8 cellular contexts compared by ENCODE assay signal in the genomic region with DNA sequence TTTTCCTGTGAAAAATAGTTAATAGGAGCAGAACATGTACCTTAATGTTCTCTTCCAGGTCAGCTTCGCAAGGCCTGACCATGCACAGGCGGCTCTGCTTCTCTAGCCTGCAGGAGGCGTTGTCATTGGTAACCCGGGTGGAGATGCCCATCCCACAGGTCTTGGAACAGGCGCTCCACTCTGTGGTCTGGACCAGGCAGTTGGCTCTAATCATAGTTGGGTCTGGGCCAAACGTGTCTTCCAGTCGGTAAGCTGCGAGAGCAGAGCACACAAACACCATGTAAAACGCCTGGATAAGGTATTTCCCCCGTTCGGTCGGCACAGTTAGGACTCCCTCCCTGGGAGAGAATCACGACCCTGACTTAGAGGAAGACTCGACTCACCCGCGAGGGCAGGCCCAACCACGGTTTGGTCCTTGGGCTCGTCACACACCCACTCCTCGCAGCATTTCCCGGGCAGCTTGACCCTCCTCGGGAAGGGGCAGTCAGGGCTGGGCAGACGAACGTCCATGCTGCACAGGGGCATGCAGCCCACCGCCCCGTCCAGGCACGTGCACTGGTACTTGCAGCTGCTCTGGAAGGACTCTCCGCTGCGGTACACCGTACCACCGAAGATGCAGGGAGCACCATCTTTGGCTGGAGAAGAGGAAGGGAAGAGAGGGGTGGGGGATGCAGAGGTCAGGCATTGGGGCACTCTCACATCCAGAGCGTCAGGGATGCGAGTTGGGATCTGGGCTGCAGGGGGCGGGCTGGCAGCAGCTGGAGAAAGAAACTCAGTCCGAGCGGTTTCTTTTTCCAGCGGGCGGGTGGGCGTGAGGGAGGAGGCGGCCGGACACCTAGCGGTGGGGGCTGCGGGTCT. TPM values are rescaled to one million over a fixed set of nuclear protein-coding genes. Genes with fewer than 3 reads are reported as not detected.
DNase-seq lines count a peak whose midpoint lies in the region; ATAC-seq and TF ChIP-seq lines count a peak whose summit lies in the region.

No MANE protein-coding gene starts in this region.

- no peak overlapping the region for H3K27ac Mint-ChIP-seq in activated CD8-positive, alpha-beta T cell treated with anti-CD3 and anti-CD28 coated beads for 36 hours

- H3K4me2 ChIP-seq in fibroblast of lung (ENCODE audit: extremely low read depth, insufficient read depth, low read length) = peak overlapping the region; percentile 64

- POLR2A ChIA-PET in GM10248 (lab: Yijun Ruan, JAX) = interaction anchor here (0.7 kb wide), 1 partner anchor 103 kb away, joined by 3 read pairs; no protein-coding TSS in a partner anchor
- POLR2A ChIA-PET in activated CD8-positive, alpha-beta T cell treated with anti-CD3 and anti-CD28 coated beads for 36 hours (lab: Charles Lee) = no interaction called here

- H3K4me3 Mint-ChIP-seq in activated CD8-positive, alpha-beta T cell treated with anti-CD3 and anti-CD28 coated beads for 36 hours = peak overlapping the region; percentile 65

- H3K36me3 Mint-ChIP-seq in activated CD8-positive, alpha-beta T cell treated with anti-CD3 and anti-CD28 coated beads for 36 hours (ENCODE audit: low read depth) = no peaks in the 10 kb centered on the region

- peak; percentile 56 for DNase-seq in 8988T
- peak; percentile 44 for DNase-seq in GM10248 (ENCODE audit: extremely low spot score)
- DNase-seq in NCI-H1417 (lab: John Stamatoyannopoulos, UW) = peak; percentile 16 to 84 (median 79)
- peak; percentile 34 for DNase-seq in activated CD8-positive, alpha-beta T cell treated with anti-CD3 and anti-CD28 coated beads for 36 hours
- DNase-seq in fibroblast of lung (ENCODE audit: low read depth in 2 of 2) = peak; percentile 91 to 95
- DNase-seq in upper lobe of left lung = peak; percentile 69 to 89
- DNase-seq in activated CD4-positive, CD25-positive, alpha-beta regulatory T cell treated with anti-CD3 and anti-CD28 coated beads, Interleukin-2, amount 50 U/mL, for 72 hours = no peak

- ATAC-seq in activated CD8-positive, alpha-beta T cell treated with anti-CD3 and anti-CD28 coated beads for 36 hours = peak; percentile 37
- ATAC-seq in upper lobe of left lung (ENCODE audit: low FRiP score in 2 of 2) = peak; percentile 38 to 80

- H3K9me3 Mint-ChIP-seq in activated CD8-positive, alpha-beta T cell treated with anti-CD3 and anti-CD28 coated beads for 36 hours = no peaks in the 10 kb centered on the region

- 3 to 6% methylated on average over 19 to 42 of the region's 42 CpGs for WGBS in upper lobe of left lung, 2 donors

- TF ChIP-seq CTCF in GM10248 (IDR thresholded peaks at IDR 0.05; ENCODE audit: control extremely low read depth, extremely low read depth, low read depth, missing control alignments) (peak; percentile 31), fibroblast of lung (conservative IDR thresholded peaks at IDR 0.05 in 1 of 2, IDR thresholded peaks at IDR 0.05 in 1 of 2; ENCODE audit: low read depth in 1 of 2, low read length in 2 of 2) (peak; percentile 50 to 58), upper lobe of left lung (IDR thresholded peaks at IDR 0.05) (peak; percentile 34 to 63 (median 47))
- no peak for TF ChIP-seq CTCF in activated CD8-positive, alpha-beta T cell treated with anti-CD3 and anti-CD28 coated beads for 36 hours (IDR thresholded peaks at IDR 0.05)

- H3K9ac ChIP-seq in fibroblast of lung (ENCODE audit: insufficient read depth, low read length) = peak overlapping the region; percentile 92
- H3K9ac ChIP-seq in muscle layer of colon (ENCODE audit: low read length) = peak overlapping the region; percentile 73

- H3K4me3 ChIP-seq in fibroblast of lung (replicated peaks in 1 of 4; ENCODE audit: control extremely low read depth in 1 of 4, insufficient read depth in 1 of 4, low read depth in 3 of 4, low read length in 4 of 4) = peak overlapping the region; percentile 72 to 99 (median 82)
- H3K4me3 ChIP-seq in muscle layer of colon (ENCODE audit: low read depth in 1 of 2, low read length in 2 of 2) = peak overlapping the region; percentile 95 to 96
- peak overlapping the region; percentile 60 to 75 (median 71) for H3K4me3 ChIP-seq in upper lobe of left lung

- H3K36me3 ChIP-seq in fibroblast of lung (ENCODE audit: control insufficient read depth, insufficient read depth, low read length) (peaks cover 4% of the 10 kb centered on the region), muscle layer of colon (ENCODE audit: insufficient read depth, low read length) (peaks cover 6% of the 10 kb centered on the region), upper lobe of left lung (peaks cover 0 to 18% (median 2%) of the 10 kb centered on the region in 4 donors)

- H3K79me2 ChIP-seq in fibroblast of lung (ENCODE audit: control insufficient read depth, insufficient read depth, low read length) = peaks cover 19% of the 10 kb centered on the region

- H3K4me1 ChIP-seq in fibroblast of lung (ENCODE audit: control insufficient read depth, extremely low read depth, insufficient read depth, low read length) (peaks cover 14% of the 10 kb centered on the region), muscle layer of colon (ENCODE audit: insufficient read depth, low read length) (peaks cover 33% of the 10 kb centered on the region), upper lobe of left lung (peaks cover 23 to 37% (median 26%) of the 10 kb centered on the region in 4 donors)

- H3K27me3 ChIP-seq in fibroblast of lung (ENCODE audit: control insufficient read depth, insufficient read depth, low read length) = no peaks in the 10 kb centered on the region
- no peaks in the 10 kb centered on the region for H3K27me3 ChIP-seq in muscle layer of colon (ENCODE audit: control insufficient read depth in 1 of 2, insufficient read depth in 2 of 2, low read length in 2 of 2)
- no peaks in the 10 kb centered on the region for H3K27me3 ChIP-seq in upper lobe of left lung

- H3K9me3 ChIP-seq in fibroblast of lung (ENCODE audit: control insufficient read depth, insufficient read depth, low read depth, low read length) = no peaks in the 10 kb centered on the region
- no peaks in the 10 kb centered on the region for H3K9me3 ChIP-seq in muscle layer of colon (ENCODE audit: low read length)
- no peaks in the 10 kb centered on the region for H3K9me3 ChIP-seq in upper lobe of left lung

- H3K27me3 Mint-ChIP-seq in activated CD8-positive, alpha-beta T cell treated with anti-CD3 and anti-CD28 coated beads for 36 hours = peaks cover 70% of the 10 kb centered on the region

- CTCF ChIA-PET in GM10248 (lab: Yijun Ruan, JAX) = interaction anchor here (2.0 kb wide), 1 partner anchor 35 kb away, joined by 5 read pairs; no protein-coding TSS in a partner anchor
- CTCF ChIA-PET in activated CD8-positive, alpha-beta T cell treated with anti-CD3 and anti-CD28 coated beads for 36 hours (lab: Charles Lee) = interaction anchor here (1.3 to 2.3 kb wide), 2 partner anchors 19 to 35 kb away, joined by 4 to 8 read pairs; no protein-coding TSS in a partner anchor

- TF ChIP-seq POLR2A in upper lobe of left lung (IDR thresholded peaks at IDR 0.05) = no peak

- H3K4me1 Mint-ChIP-seq in activated CD8-positive, alpha-beta T cell treated with anti-CD3 and anti-CD28 coated beads for 36 hours (ENCODE audit: low read depth) = peaks cover 10% of the 10 kb centered on the region

- intact Hi-C loops in activated CD8-positive, alpha-beta T cell treated with anti-CD3 and anti-CD28 coated beads for 36 hours (cut with micrococcal nuclease) = no loop called here

- H3K27ac ChIP-seq in fibroblast of lung (ENCODE audit: insufficient read depth, low read length) (peak overlapping the region; percentile 94), muscle layer of colon (ENCODE audit: low read depth, low read length) (peak overlapping the region; percentile 95), upper lobe of left lung (peak overlapping the region; percentile 88 to 94 (median 90))

- H4K20me1 ChIP-seq in fibroblast of lung (ENCODE audit: control insufficient read depth, extremely low read depth, insufficient read depth, low read length) = no peaks in the 10 kb centered on the region

- no peak overlapping the region for H2AFZ ChIP-seq in fibroblast of lung (ENCODE audit: low read length)

- no peak for TF ChIP-seq EP300 in upper lobe of left lung (IDR thresholded peaks at IDR 0.05)

RNA-seq across cellular contexts. Expression of a gene that starts 1.0 kb away (rescaled TPM):
- total RNA-seq in activated CD8-positive, alpha-beta T cell treated with anti-CD3 and anti-CD28 coated beads for 36 hours = not detected
- 20.5 and 22.8 TPM in 2 replicates for total RNA-seq in fibroblast of lung
- polyA plus RNA-seq in fibroblast of lung = 216 and 347 TPM in 2 replicates
- polyA plus RNA-seq in fibroblast of lung (2012) = 268 and 404 TPM in 2 replicates
- 155 and 204 TPM in 2 replicates for polyA minus RNA-seq in fibroblast of lung (ENCODE audit: low replicate concordance)
- 100 to 1,000 TPM in 5 of 6 donors, 10 to 100 TPM in 1; 96.4 to 320 (median 210) TPM for total RNA-seq in upper lobe of left lung

Comparison
In these comparisons a context has a peak if more than half of its experiments do, and no peak if none do; other contexts are left out.
1. RNA of a gene that starts 1.0 kb away (total RNA-seq): 96.4 to 320 TPM in upper lobe of left lung and 20.5 to 22.8 TPM in fibroblast of lung; not detected in activated CD8-positive, alpha-beta T cell treated with anti-CD3 and anti-CD28 coated beads for 36 hours; every median in the first group is over 10 times any median in the second.
2. Peak in every context shown above with its lines, with median percentiles within 50 percentile points of each other: H3K27ac ChIP-seq and H3K4me3 ChIP-seq.